ENCODE assay signal across 15 cellular contexts in the genomic region with DNA sequence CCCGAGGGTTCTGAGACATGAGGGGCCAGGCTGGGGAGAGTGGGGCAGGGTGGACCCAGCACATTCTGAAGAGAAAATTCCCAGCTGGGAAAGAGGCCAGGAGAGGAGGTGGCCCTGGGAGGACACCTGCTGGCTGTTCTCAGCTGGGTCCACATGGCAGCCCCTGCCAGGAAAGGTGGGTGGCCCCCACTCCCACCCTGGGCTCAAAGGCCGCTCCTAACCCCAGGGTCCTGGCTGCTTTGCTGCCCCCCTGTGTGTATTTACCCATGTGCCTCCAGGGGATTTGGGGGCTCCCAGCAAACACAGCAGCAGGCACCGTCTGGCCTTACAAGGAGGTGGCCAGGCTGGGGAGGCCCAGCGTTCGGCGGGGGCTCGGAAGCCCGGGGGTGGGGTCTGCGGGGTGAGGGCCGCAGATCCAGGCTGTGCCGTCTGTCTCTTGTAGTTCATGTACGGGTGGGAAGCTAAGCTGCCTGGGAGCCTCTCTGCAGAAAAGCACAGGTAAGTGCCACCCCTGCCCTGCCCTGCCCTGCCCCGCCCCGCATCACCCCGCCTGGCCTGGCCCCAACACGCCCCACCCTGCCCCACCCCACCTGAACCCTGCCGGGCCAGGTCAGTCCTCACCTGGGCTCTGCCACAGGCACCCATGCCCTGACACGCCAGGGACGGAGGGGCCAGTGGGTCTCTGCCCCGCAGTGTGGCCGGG. TPM values are rescaled to one million over a fixed set of nuclear protein-coding genes. Genes with fewer than 3 reads are reported as not detected.
DNase-seq lines count a peak whose midpoint lies in the region; TF ChIP-seq lines count a peak whose summit lies in the region.
"Had no signal": no experiment of that assay in that cellular context is flagged by ENCODE, and none has a peak within 500 bp of the region (broad histone marks: within the 10 kb centered on the region; RNA-seq: fewer than 3 reads in every experiment).

No MANE protein-coding gene starts in this region.

- H3K27me3 ChIP-seq in mucosa of rectum (ENCODE audit: control insufficient read depth in 2 of 2, insufficient read depth in 2 of 2, low read length in 2 of 2), result no peaks in the 10 kb centered on the region

- no peaks in the 10 kb centered on the region for H3K9me3 ChIP-seq in mucosa of rectum (ENCODE audit: control insufficient read depth in 2 of 2, low read length in 2 of 2)
- H3K9me3 ChIP-seq: BLaER1 treated with 17β-estradiol and CSF1 and Interleukin-3, amounts not matched to agents 10 nM and 100 nM; tibial nerve had no signal

- H3K4me3 ChIP-seq in epithelial cell of proximal tubule (ENCODE audit: low read depth, low read length), result no peak overlapping the region
- H3K4me3 ChIP-seq in mucosa of rectum (ENCODE audit: low read length in 2 of 2), result no peak overlapping the region
- H3K4me3 ChIP-seq: BLaER1 treated with 17β-estradiol and CSF1 and Interleukin-3, amounts not matched to agents 10 nM and 100 nM; tibial nerve had no signal

- DNase-seq in COR-L47 (lab: John Stamatoyannopoulos, UW) (peak; percentile 57), HT-29 (ENCODE audit: low spot score) (peak; percentile 42), epithelial cell of proximal tubule (ENCODE audit: low read depth) (no peak), NCI-H187 treated with DMSO at 0.1 percent for 48 hours (lab: John Stamatoyannopoulos, UW) (no peak), SKM-1 (lab: John Stamatoyannopoulos, UW; ENCODE audit: unreplicated experiment) (no peak), NCI-H2227 (lab: John Stamatoyannopoulos, UW; ENCODE audit: unreplicated experiment) (no peak)
- no peak for DNase-seq in activated T-cell treated with anti-CD3 and anti-CD28 coated beads, Interleukin-2, amount 50 U/mL, for 48 hours
- DNase-seq: activated CD4-positive, alpha-beta T cell treated with anti-CD3 and anti-CD28 coated beads, Interleukin-2, amount 10 ng/mL, durations not matched to agents 7 days and 5 days; activated T-cell treated with anti-CD3 and anti-CD28 coated beads, Interleukin-2, amount 50 U/mL, for 72 hours; mesendoderm; NCI-H526 treated with DMSO at 0.1 percent for 48 hours; occipital lobe had no signal

- peak; percentile 24 for TF ChIP-seq CTCF in epithelial cell of proximal tubule (conservative IDR thresholded peaks at IDR 0.05; ENCODE audit: low read depth, low read length)

- peak overlapping the region; percentile 47 for H3K9ac ChIP-seq in mucosa of rectum (ENCODE audit: low read depth in 1 of 2, low read length in 2 of 2)
- H3K9ac ChIP-seq: BLaER1 treated with 17β-estradiol and CSF1 and Interleukin-3, amounts not matched to agents 10 nM and 100 nM had no signal

- H3K36me3 ChIP-seq in mucosa of rectum (ENCODE audit: control insufficient read depth in 2 of 2, insufficient read depth in 2 of 2, low read length in 2 of 2), result peaks cover 0 to 5% of the 10 kb centered on the region in 2 donors
- H3K36me3 ChIP-seq: BLaER1 treated with 17β-estradiol and CSF1 and Interleukin-3, amounts not matched to agents 10 nM and 100 nM had no signal

- H3K27ac ChIP-seq in mucosa of rectum (ENCODE audit: low read depth in 2 of 2, low read length in 2 of 2), result peak overlapping the region; percentile 66 to 77
- H3K27ac ChIP-seq: BLaER1 treated with 17β-estradiol and CSF1 and Interleukin-3, amounts not matched to agents 10 nM and 100 nM; tibial nerve had no signal

- H3K4me1 ChIP-seq in mucosa of rectum (ENCODE audit: control insufficient read depth in 2 of 2, insufficient read depth in 2 of 2, low read length in 2 of 2), result peaks cover 36 to 58% of the 10 kb centered on the region in 2 donors
- H3K4me1 ChIP-seq: tibial nerve had no signal

RNA-seq across cellular contexts. Expression of a gene that starts 10.6 kb away (rescaled TPM):
- 0.10 and 4.3 TPM in 2 replicates for total RNA-seq in HT-29 (2014; rRNA removed; shearing (Covaris generic))
- total RNA-seq in epithelial cell of proximal tubule, result not detected in 2 replicates
- total RNA-seq: activated CD4-positive, alpha-beta T cell treated with anti-CD3 and anti-CD28 coated beads, Interleukin-2, amount 10 ng/mL, durations not matched to agents 7 days and 5 days; activated T-cell treated with anti-CD3 and anti-CD28 coated beads, Interleukin-2, amount 50 U/mL, for 72 hours; occipital lobe had no signal

Comparison
In these comparisons a context has a peak if more than half of its experiments do, and no peak if none do; other contexts are left out.
1. DNase-seq: peak in COR-L47 (single experiment) and HT-29 (single experiment); none in epithelial cell of proximal tubule (single experiment), NCI-H187 treated with DMSO at 0.1 percent for 48 hours (single experiment), activated T-cell treated with anti-CD3 and anti-CD28 coated beads, Interleukin-2, amount 50 U/mL, for 48 hours (0 of 2), SKM-1 (single experiment) and NCI-H2227 (single experiment).